In genomic region chr1:180003026-180003695, GRCh38 we compare ENCODE assay signal across 13 cellular contexts. TPM values are rescaled to one million over a fixed set of nuclear protein-coding genes. Genes with fewer than 3 reads are reported as not detected.
DNase-seq lines count a peak whose midpoint lies in the region; ATAC-seq, FAIRE-seq and TF ChIP-seq lines count a peak whose summit lies in the region.
"Had no signal": no experiment of that assay in that cellular context is flagged by ENCODE, and none has a peak within 500 bp of the region (broad histone marks: within the 10 kb centered on the region; RNA-seq: fewer than 3 reads in every experiment).

No MANE protein-coding gene starts in this region.

- H3K4me3 ChIP-seq in MG63, result no peak overlapping the region
- H3K4me3 ChIP-seq: ovary had no signal

- peaks cover 41% of the 10 kb centered on the region for H3K36me3 ChIP-seq in MG63
- H3K36me3 ChIP-seq: ovary had no signal

- TF ChIP-seq CTCF in glutamatergic neuron (IDR thresholded peaks at IDR 0.05; ENCODE audit: partially characterized antibody, unreplicated experiment), result no peak

- peak; percentile 5 for FAIRE-seq in TTC549 (lab: Jason Lieb, UNC)

- no peaks in the 10 kb centered on the region for H3K4me1 Mint-ChIP-seq in glutamatergic neuron (ENCODE audit: low read depth, unreplicated experiment)
- H3K4me1 Mint-ChIP-seq: activated CD4-positive, alpha-beta T cell treated with anti-CD3 and anti-CD28 coated beads, Interleukin-2, amount 10 ng/mL, durations not matched to agents 7 days and 5 days; H9 had no signal

- ATAC-seq in GM18511 (IDR thresholded peaks at IDR 0.05; ENCODE audit: unreplicated experiment) (peak; percentile 96), GM21367 (IDR thresholded peaks at IDR 0.05; ENCODE audit: unreplicated experiment) (peak; percentile 88), HG03045 (IDR thresholded peaks at IDR 0.05; ENCODE audit: unreplicated experiment) (peak; percentile 86)

- peaks cover 1% of the 10 kb centered on the region for H3K9me3 Mint-ChIP-seq in glutamatergic neuron (ENCODE audit: unreplicated experiment)
- H3K9me3 Mint-ChIP-seq: H9 had no signal

- H3K36me3 Mint-ChIP-seq in glutamatergic neuron (ENCODE audit: unreplicated experiment), result peaks cover 5% of the 10 kb centered on the region

- H3K4me3 Mint-ChIP-seq in glutamatergic neuron (ENCODE audit: unreplicated experiment), result no peak overlapping the region
- H3K4me3 Mint-ChIP-seq: activated CD4-positive, alpha-beta T cell treated with anti-CD3 and anti-CD28 coated beads, Interleukin-2, amount 10 ng/mL, durations not matched to agents 7 days and 5 days; H9 had no signal

- no peaks in the 10 kb centered on the region for H3K27me3 ChIP-seq in MG63
- H3K27me3 ChIP-seq: ovary had no signal

- DNase-seq in NCI-H1048 (lab: John Stamatoyannopoulos, UW), result no peak
- no peak for DNase-seq in glutamatergic neuron
- DNase-seq in COLO668 (lab: John Stamatoyannopoulos, UW; ENCODE audit: unreplicated experiment), result no peak
- no peak for DNase-seq in MG63
- DNase-seq: activated CD4-positive, alpha-beta T cell treated with anti-CD3 and anti-CD28 coated beads, Interleukin-2, amount 10 ng/mL, durations not matched to agents 7 days and 5 days; amniotic stem cell; H9; NCI-H1417; ovary had no signal

- H3K9me3 ChIP-seq in MG63, result peaks cover 2% of the 10 kb centered on the region; the same call in 1 of the 2 replicates
- H3K9me3 ChIP-seq: ovary had no signal

- no peak overlapping the region for H3K27ac Mint-ChIP-seq in glutamatergic neuron (ENCODE audit: unreplicated experiment)
- H3K27ac Mint-ChIP-seq: activated CD4-positive, alpha-beta T cell treated with anti-CD3 and anti-CD28 coated beads, Interleukin-2, amount 10 ng/mL, durations not matched to agents 7 days and 5 days; H9 had no signal

- no peaks in the 10 kb centered on the region for H3K27me3 Mint-ChIP-seq in glutamatergic neuron (ENCODE audit: unreplicated experiment)
- H3K27me3 Mint-ChIP-seq: activated CD4-positive, alpha-beta T cell treated with anti-CD3 and anti-CD28 coated beads, Interleukin-2, amount 10 ng/mL, durations not matched to agents 7 days and 5 days had no signal

RNA-seq across cellular contexts. Expression of gene CEP350, which starts 48.6 kb away (rescaled TPM):
- 36.6 TPM for total RNA-seq in glutamatergic neuron (ENCODE audit: unreplicated experiment)
- 17.5 and 168 TPM in 2 replicates for total RNA-seq in MG63 (2014; rRNA removed; shearing (Covaris generic); ENCODE audit: low replicate concordance)
